ENCODE assay signal across 1 cellular context in genomic region chr9:42070035-42070906, GRCh38. TPM values are rescaled to one million over a fixed set of nuclear protein-coding genes. Genes with fewer than 3 reads are reported as not detected.
"Had no signal": no experiment of that assay in that cellular context is flagged by ENCODE, and none has a peak within 500 bp of the region (broad histone marks: within the 10 kb centered on the region; RNA-seq: fewer than 3 reads in every experiment).

No MANE protein-coding gene starts in this region.

RNA-seq across cellular contexts. Expression of gene CNTNAP3B, which starts 59.0 kb away (rescaled TPM):
- total RNA-seq: natural killer cell treated with Interleukin-12 subunit alpha and Interleukin-12 subunit beta and Interleukin-15 and Interleukin-18, amount 100 ng/mL, for 72 hours had no signal
